9 cellular contexts compared by ENCODE assay signal in genomic region chr1:151547119-151547899, GRCh38. TPM values are rescaled to one million over a fixed set of nuclear protein-coding genes. Genes with fewer than 3 reads are reported as not detected.
A peak's percentile ranks its signal among the peaks of the same experiment; 100 is the strongest.
DNase-seq lines count a peak whose midpoint lies in the region; ATAC-seq and TF ChIP-seq lines count a peak whose summit lies in the region.
"Had no signal": no experiment of that assay in that cellular context is flagged by ENCODE, and none has a peak within 500 bp of the region (broad histone marks: within the 10 kb centered on the region; RNA-seq: fewer than 3 reads in every experiment).

No MANE protein-coding gene starts in this region.

- no peak for ATAC-seq in HG03354 (IDR thresholded peaks at IDR 0.05; ENCODE audit: poor library complexity, severe bottlenecking, unreplicated experiment)

- no peaks in the 10 kb centered on the region for H3K36me3 ChIP-seq in transverse colon

- intact Hi-C loops in transverse colon (cut with DNase I; ENCODE audit: low total_unique reads): loop anchor here (10.0 kb wide), 1 partner anchor 103 kb away; no protein-coding TSS in a partner anchor

- WGBS in transverse colon (ENCODE audit: low coverage in 1 of 2), 2 donors: 32 to 39% methylated on average over 3 to 7 of the region's 7 CpGs

- TF ChIP-seq EP300 in transverse colon (IDR thresholded peaks at IDR 0.05; ENCODE audit: low read depth): no peak

- peak; percentile 25 for TF ChIP-seq POLR2A in transverse colon (IDR thresholded peaks at IDR 0.05)

- in situ Hi-C loops in astrocyte of the spinal cord (cut with HindIII; ENCODE audit: low sequenced_read_pairs): no loop called here
- in situ Hi-C loops in transverse colon (cut with MboI; ENCODE audit: low pct_ligation_motif_present in 1 of 4, low pct_unique_long_range_greater_than_20kb in 1 of 4, low sequenced_read_pairs in 3 of 4): no loop called here

- TF ChIP-seq CTCF in astrocyte of the spinal cord (IDR thresholded peaks at IDR 0.05; ENCODE audit: low read depth, low read length): no peak
- TF ChIP-seq CTCF in transverse colon (IDR thresholded peaks at IDR 0.05): no peak

- peak; percentile 60 for DNase-seq in DMS 273 (lab: John Stamatoyannopoulos, UW; ENCODE audit: unreplicated experiment)
- no peak for DNase-seq in DMS 273 treated with DMSO at 0.1 percent for 48 hours (lab: John Stamatoyannopoulos, UW)
- DNase-seq in astrocyte of the spinal cord (ENCODE audit: low read depth, low spot score): peak; percentile 88
- peak; percentile 99 for DNase-seq in islet precursor cell
- DNase-seq in transverse colon: peak; percentile 81
- DNase-seq in activated T-cell treated with anti-CD3 and anti-CD28 coated beads, Interleukin-2, amount 50 U/mL, for 48 hours: no peak
- DNase-seq in stimulated activated CD4-positive, alpha-beta T cell treated with anti-CD3 and anti-CD28 coated beads, Interleukin-4, amount 100 ng/mL, for 24 hours: no peak
- DNase-seq: NCI-H1048 had no signal

- no peaks in the 10 kb centered on the region for H3K9me3 ChIP-seq in transverse colon

- peak overlapping the region; percentile 80 to 88 (median 85) for H3K27ac ChIP-seq in transverse colon

- no peak overlapping the region for H3K4me3 ChIP-seq in astrocyte of the spinal cord (ENCODE audit: low read depth, low read length)
- no peak overlapping the region for H3K4me3 ChIP-seq in transverse colon

- peaks cover 9 to 48% (median 38%) of the 10 kb centered on the region in 4 donors for H3K4me1 ChIP-seq in transverse colon

- no peaks in the 10 kb centered on the region for H3K27me3 ChIP-seq in transverse colon

RNA-seq across cellular contexts. Expression of gene TUFT1, which starts 7.2 kb away (rescaled TPM):
- 10 to 100 TPM; 22.8 to 65.5 (median 30.8) TPM for total RNA-seq in transverse colon

RNA-seq across cellular contexts. Expression of gene CGN, which starts 36.1 kb away (rescaled TPM):
- total RNA-seq in transverse colon: 100 to 1,000 TPM; 123 to 351 (median 172) TPM

Comparison
In these comparisons a context has a peak if more than half of its experiments do, and no peak if none do; other contexts are left out.
1. DNase-seq: peak in DMS 273 (single experiment), astrocyte of the spinal cord (single experiment), islet precursor cell (single experiment) and transverse colon (single experiment); none in DMS 273 treated with DMSO at 0.1 percent for 48 hours (single experiment), activated T-cell treated with anti-CD3 and anti-CD28 coated beads, Interleukin-2, amount 50 U/mL, for 48 hours (0 of 2) and stimulated activated CD4-positive, alpha-beta T cell treated with anti-CD3 and anti-CD28 coated beads, Interleukin-4, amount 100 ng/mL, for 24 hours (single experiment).